ENCODE assay signal across 7 cellular contexts in the genomic region with DNA sequence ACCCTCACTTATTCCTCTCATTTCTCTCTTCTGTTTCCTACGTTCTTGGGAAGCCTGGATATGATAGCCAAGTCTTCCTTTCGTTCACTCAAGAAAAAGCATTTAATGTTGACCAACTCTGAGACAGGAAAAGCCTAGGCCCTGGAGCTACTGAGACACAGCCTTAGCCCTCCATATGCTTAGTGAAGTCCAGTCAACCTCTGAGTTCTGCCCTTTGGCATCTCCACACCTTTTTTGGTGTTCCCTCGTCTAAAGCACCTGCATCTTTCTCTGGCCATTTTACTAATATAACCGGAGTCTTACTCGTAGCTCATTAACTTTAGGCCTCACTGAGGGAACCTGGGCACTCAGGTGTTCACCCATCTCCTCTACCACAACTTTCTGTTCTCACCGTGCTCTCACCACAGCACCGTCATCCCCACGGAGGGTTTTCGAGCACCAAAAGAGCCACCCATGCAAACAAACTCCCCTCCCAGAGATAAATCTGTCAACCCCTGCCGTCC. TPM values are rescaled to one million over a fixed set of nuclear protein-coding genes. Genes with fewer than 3 reads are reported as not detected.
DNase-seq lines count a peak whose midpoint lies in the region; ATAC-seq and TF ChIP-seq lines count a peak whose summit lies in the region.

No MANE protein-coding gene starts in this region.

- no peaks in the 10 kb centered on the region for H3K27me3 Mint-ChIP-seq in T-cell

- H3K4me3 Mint-ChIP-seq in T-cell: peak overlapping the region; percentile 84 to 96 (median 96)

- peaks cover 40 to 53% (median 44%) of the 10 kb centered on the region in 3 donors for H3K4me1 Mint-ChIP-seq in T-cell

- in situ Hi-C loops in GM13976 (cut with MboI; ENCODE audit: low sequenced_read_pairs, unreplicated experiment): loop anchor here (25.0 kb wide), 1 partner anchor 266 kb away; the partner anchor contains the start of gene FAH

- TF ChIP-seq CTCF in retinal pigment epithelial cell (conservative IDR thresholded peaks at IDR 0.05; ENCODE audit: low read depth, low read length) (no peak), GM13976 (IDR thresholded peaks at IDR 0.05; ENCODE audit: borderline replicate concordance, control extremely low read depth, extremely low read depth, insufficient read depth, missing control alignments) (no peak)

- no peaks in the 10 kb centered on the region for H3K9me3 Mint-ChIP-seq in T-cell

- H3K27ac Mint-ChIP-seq in T-cell: peak overlapping the region; percentile 99 to 100

- peak overlapping the region; percentile 81 for H3K4me3 ChIP-seq in retinal pigment epithelial cell (ENCODE audit: low read length)

- DNase-seq in HEK293T (ENCODE audit: extremely low spot score) (peak; percentile 12), T-cell (peak in 3 of 34 experiments; percentile 36 to 47 (median 43)), fibroblast of peridontal ligament (ENCODE audit: extremely low read depth) (peak; percentile 23), retinal pigment epithelial cell (ENCODE audit: low read depth) (no peak), GM13976 (ENCODE audit: low spot score) (no peak), DMS153 (lab: John Stamatoyannopoulos, UW) (no peak)

- ATAC-seq in GM18520 (IDR thresholded peaks at IDR 0.05; ENCODE audit: unreplicated experiment) (peak; percentile 20), T-cell (replicated peaks in 1 of 4) (peak in 3 of 4 experiments; percentile 5 to 20 (median 14))

- H3K36me3 Mint-ChIP-seq in T-cell: peaks cover 14% of the 10 kb centered on the region

- POLR2A ChIA-PET in HEK293T (lab: Yijun Ruan, JAX) (interaction anchor here (1.1 to 2.2 kb wide), 9 partner anchors 10 to 165 kb away, joined by 3 to 16 read pairs (median 4); no protein-coding TSS in a partner anchor), T-cell (lab: Charles Lee) (interaction anchor here (0.5 to 1.0 kb wide), 5 partner anchors 27 to 1311 kb away, joined by 3 to 5 read pairs (median 3); partner anchors contain the start of gene BCL2A1 (in 1 of the 2))

- CTCF ChIA-PET in HEK293T (lab: Yijun Ruan, JAX) (interaction anchor here (0.6 kb wide), 1 partner anchor 21 kb away, joined by 3 read pairs; no protein-coding TSS in a partner anchor), T-cell (lab: Charles Lee) (interaction anchor here (0.6 to 2.8 kb wide), 9 partner anchors 17 to 183 kb away, joined by 3 to 11 read pairs (median 5); partner anchors contain the start of gene BCL2A1 (in 1 of the 2))

TF ChIP-seq in HEK293T, 16 proteins besides CTCF, POLR2A, EP300 and RAD21:
- TF ChIP-seq SUZ12 (IDR thresholded peaks at IDR 0.05) (no peak), FOXK2 (IDR thresholded peaks at IDR 0.05) (no peak), ARNT (IDR thresholded peaks at IDR 0.05) (no peak), PKNOX1 (IDR thresholded peaks at IDR 0.05) (0 out of 2 replicates have a peak, but pooled peaks have one; percentile 6), SP1 (IDR thresholded peaks at IDR 0.05) (no peak), L3MBTL2 (conservative IDR thresholded peaks at IDR 0.05) (0 out of 2 replicates have a peak, but pooled peaks have one; percentile 21)
TF ChIP-seq in HEK293T: peak in this region for 2.

RNA-seq across cellular contexts. Expression of gene MTHFS, which starts 0.6 kb away (rescaled TPM):
- total RNA-seq in T-cell: 10 to 100 TPM; 13.2 to 31.6 (median 27.3) TPM

Comparison
In these comparisons a context has a peak if more than half of its experiments do, and no peak if none do; other contexts are left out.
1. DNase-seq: peak in HEK293T (single experiment) and fibroblast of peridontal ligament (single experiment); none in retinal pigment epithelial cell (single experiment), GM13976 (single experiment) and DMS153 (single experiment).